In genomic region chr2:57673983-57674382, GRCh38 we compare ENCODE assay signal across 37 cellular contexts.
"Had no signal": no experiment of that assay in that cellular context is flagged by ENCODE, and none has a peak within 500 bp of the region (broad histone marks: within the 10 kb centered on the region; RNA-seq: fewer than 3 reads in every experiment).

No MANE protein-coding gene starts in this region.

- H3K27ac ChIP-seq: PC-9, RWPE1, VCaP had no signal

- H3K4me2 ChIP-seq: PC-9 had no signal

- H3K4me3 ChIP-seq: MG63, PC-9 had no signal

- DNase-seq: activated B cell treated with CpG ODN at 0.5 μM for 24 hours; activated CD4-positive, alpha-beta memory T cell treated with anti-CD3 and anti-CD28 coated beads, Interleukin-2, amount 10 ng/mL, durations not matched to agents 7 days and 5 days; activated CD4-positive, alpha-beta T cell treated with anti-CD3 and anti-CD28 coated beads for 48 hours; activated CD4-positive, CD25-positive, alpha-beta regulatory T cell treated with anti-CD3 and anti-CD28 coated beads, Interleukin-2, amount 50 U/mL, for 72 hours; activated CD8-positive, alpha-beta memory T cell treated with anti-CD3 and anti-CD28 coated beads for 24 hours; activated CD8-positive, alpha-beta memory T cell treated with anti-CD3 and anti-CD28 coated beads, Interleukin-2, amount 10 ng/mL, durations not matched to agents 7 days and 5 days; activated CD8-positive, alpha-beta memory T cell treated with anti-CD3 and anti-CD28 coated beads, Interleukin-2, amount 50 U/mL, for 48 hours; activated effector memory CD4-positive, alpha-beta T cell treated with Interleukin-2 at 50 U/mL for 16 hours; activated naive CD4-positive, alpha-beta T cell treated with anti-CD3 and anti-CD28 coated beads, Interleukin-2, amount 10 ng/mL, durations not matched to agents 7 days and 5 days; activated naive CD8-positive, alpha-beta T cell treated with anti-CD3 and anti-CD28 coated beads, Interleukin-2, amount 50 U/mL, for 24 hours; activated T-cell treated with anti-CD3 and anti-CD28 coated beads, Interleukin-2, amount 50 U/mL, for 48 hours; anterior cingulate cortex; caudate nucleus; cerebellar nuclear complex; Kasumi-1; KG1; MG63; NCI-H1092 treated with DMSO at 0.1 percent for 48 hours; NCI-H1417; NCI-H146; NCI-H187; NCI-H2029 treated with DMSO at 0.1 percent for 48 hours; NCI-H2107; NCI-H2171; NCI-H446; NCI-H510A treated with DMSO at 0.1 percent for 48 hours; NK-92 treated with Interleukin-12 subunit alpha and Interleukin-12 subunit beta, amount 100 ng/mL, for 24 hours; PC-9; SIG-M5; SW 1271; T-helper 1 cell; T-helper 9 cell had no signal

- H2AFZ ChIP-seq: PC-9 had no signal

- ATAC-seq: activated CD8-positive, alpha-beta memory T cell treated with anti-CD3 and anti-CD28 coated beads, Interleukin-2, amount 10 ng/mL, durations not matched to agents 7 days and 5 days; activated naive CD8-positive, alpha-beta T cell treated with anti-CD3 and anti-CD28 coated beads, Interleukin-2, amount 50 U/mL, for 24 hours; Right ventricle myocardium inferior had no signal

- H3K27me3 ChIP-seq: MG63 had no signal

- H3K9me3 ChIP-seq: MG63 had no signal

- FAIRE-seq: bronchial epithelial cell, RCC 7860 had no signal

- H3K36me3 ChIP-seq: MG63 had no signal
